In genomic region chr20:63923626-63924025, GRCh38 we compare ENCODE assay signal across 22 cellular contexts.
"Had no signal": no experiment of that assay in that cellular context is flagged by ENCODE, and none has a peak within 500 bp of the region (broad histone marks: within the 10 kb centered on the region; RNA-seq: fewer than 3 reads in every experiment).

No MANE protein-coding gene starts in this region.

- DNase-seq: activated B cell treated with CpG ODN at 0.5 μM for 24 hours; activated CD4-positive, alpha-beta T cell treated with anti-CD3 and anti-CD28 coated beads for 36 hours; activated CD4-positive, alpha-beta T cell treated with anti-CD3 and anti-CD28 coated beads, Interleukin-2, amount 50 U/mL, for 48 hours; activated naive CD4-positive, alpha-beta T cell treated with Interleukin-2 at 50 U/mL for 16 hours; anterior cingulate cortex; body of pancreas; effector CD4-positive, alpha-beta T cell; erythroblast; foreskin melanocyte; immature natural killer cell; lower lobe of right lung; naive thymus-derived CD8-positive, alpha-beta T cell; pancreas; psoas muscle; spleen; stimulated activated CD4-positive, alpha-beta T cell treated with anti-CD3 and anti-CD28 coated beads, Interleukin-4, amount 100 ng/mL, for 1 hour; stimulated activated naive CD4-positive, alpha-beta T cell; T-helper 9 cell; upper lobe of left lung had no signal

- H3K4me3 Mint-ChIP-seq: activated B cell treated with CpG ODN at 0.5 μM for 24 hours; activated CD4-positive, alpha-beta T cell treated with anti-CD3 and anti-CD28 coated beads for 36 hours; dendritic cell treated with granulocyte-macrophage colony-stimulating factor and Interleukin-4, amounts not matched to agents 40 ng/mL and 50 ng/mL, for 4 days; immature natural killer cell; naive thymus-derived CD8-positive, alpha-beta T cell had no signal

- H3K27ac Mint-ChIP-seq: activated B cell treated with CpG ODN at 0.5 μM for 24 hours; activated CD4-positive, alpha-beta T cell treated with anti-CD3 and anti-CD28 coated beads for 36 hours; dendritic cell treated with granulocyte-macrophage colony-stimulating factor and Interleukin-4, amounts not matched to agents 40 ng/mL and 50 ng/mL, for 4 days; immature natural killer cell had no signal

- ATAC-seq: activated CD4-positive, alpha-beta T cell treated with anti-CD3 and anti-CD28 coated beads for 36 hours; body of pancreas; left lobe of liver; lower lobe of right lung; naive thymus-derived CD8-positive, alpha-beta T cell; pancreas; psoas muscle; SK-N-SH treated with all-trans-retinoic acid at 6 μM for 48 hours had no signal

- H3K27me3 Mint-ChIP-seq: activated B cell treated with CpG ODN at 0.5 μM for 24 hours; activated CD4-positive, alpha-beta T cell treated with anti-CD3 and anti-CD28 coated beads for 36 hours; dendritic cell treated with granulocyte-macrophage colony-stimulating factor and Interleukin-4, amounts not matched to agents 40 ng/mL and 50 ng/mL, for 4 days; naive thymus-derived CD8-positive, alpha-beta T cell had no signal

- H3K9me3 Mint-ChIP-seq: activated B cell treated with CpG ODN at 0.5 μM for 24 hours; dendritic cell treated with granulocyte-macrophage colony-stimulating factor and Interleukin-4, amounts not matched to agents 40 ng/mL and 50 ng/mL, for 4 days; immature natural killer cell; naive thymus-derived CD8-positive, alpha-beta T cell had no signal
